9 cellular contexts compared by ENCODE assay signal in the genomic region with DNA sequence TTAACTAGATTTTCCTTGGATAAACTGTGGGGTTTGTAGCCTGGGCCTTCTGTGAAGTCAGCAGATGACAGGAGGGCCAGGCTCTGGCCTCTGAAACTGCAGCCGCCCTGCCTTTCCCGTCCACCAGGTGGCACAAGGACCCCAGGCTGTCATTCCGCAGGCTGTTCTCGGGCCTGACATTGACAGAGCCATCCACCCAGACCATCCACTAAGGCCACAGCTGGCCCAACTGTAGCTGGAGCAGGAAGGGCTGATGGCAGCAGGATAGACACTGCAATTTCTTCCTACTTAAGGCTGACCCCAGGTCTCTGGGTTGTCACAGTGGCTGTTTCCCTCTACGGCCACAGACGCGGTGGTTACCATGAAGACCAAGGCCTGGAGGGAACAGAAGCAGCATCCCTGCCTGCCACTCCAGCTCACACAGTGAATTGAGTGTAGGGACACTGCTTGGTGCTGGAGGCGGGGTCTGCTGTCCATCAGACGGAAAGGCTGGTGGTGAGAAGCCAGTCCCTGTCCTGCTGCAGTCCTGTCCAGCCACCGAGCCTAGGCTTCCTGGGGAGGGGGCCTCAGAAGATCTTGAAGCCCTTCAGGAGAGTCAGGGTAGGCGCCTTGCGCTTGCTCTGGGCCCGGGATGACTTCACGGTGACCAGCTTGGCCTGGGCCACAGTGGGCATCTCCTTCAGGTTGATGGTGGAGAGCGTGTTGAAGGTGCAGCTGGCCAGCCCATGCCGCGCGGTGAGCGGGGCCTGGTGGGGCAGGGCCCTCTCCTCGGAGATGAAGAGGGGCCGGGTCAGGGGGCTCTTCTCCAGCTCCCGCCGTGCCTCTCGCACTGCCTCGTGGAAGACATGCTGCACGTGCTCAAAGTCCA. TPM values are rescaled to one million over a fixed set of nuclear protein-coding genes. Genes with fewer than 3 reads are reported as not detected.
DNase-seq lines count a peak whose midpoint lies in the region; ATAC-seq and TF ChIP-seq lines count a peak whose summit lies in the region.
"Had no signal": no experiment of that assay in that cellular context is flagged by ENCODE, and none has a peak within 500 bp of the region (broad histone marks: within the 10 kb centered on the region; RNA-seq: fewer than 3 reads in every experiment).

No MANE protein-coding gene starts in this region.

- no peaks in the 10 kb centered on the region for H3K79me2 ChIP-seq in Loucy (ENCODE audit: insufficient read depth, low read length)

- peak; percentile 65 to 89 for ATAC-seq in gastrocnemius medialis

- intact Hi-C loops in gastrocnemius medialis (cut with DNase I; ENCODE audit: low total_unique reads): loop anchor here (1.0 to 5.0 kb wide), 3 partner anchors 24 to 233 kb away; a partner anchor contains a TSS

- no peaks in the 10 kb centered on the region for H3K27me3 ChIP-seq in Loucy (ENCODE audit: insufficient read depth, low read length, poor library complexity, severe bottlenecking)
- no peaks in the 10 kb centered on the region for H3K27me3 ChIP-seq in gastrocnemius medialis

- in situ Hi-C loops in astrocyte of the cerebellum (cut with HindIII; ENCODE audit: low sequenced_read_pairs) (no loop called here), gastrocnemius medialis (cut with MboI; ENCODE audit: low sequenced_read_pairs in 4 of 4) (loop anchor here in 1 of 4 donors (5.0 kb wide), 1 partner anchor 33 kb away; no protein-coding TSS in a partner anchor)

- H3K9ac ChIP-seq in Loucy (ENCODE audit: low read depth, low read length, poor library complexity, severe bottlenecking): peak overlapping the region; percentile 55

- peaks cover 4% of the 10 kb centered on the region; the same call in 1 of the 2 replicates for H3F3A ChIP-seq in Loucy (ENCODE audit: low read depth)

- H2AFZ ChIP-seq in Loucy (ENCODE audit: low read length): no peak overlapping the region

- H3K4me2 ChIP-seq in Loucy (ENCODE audit: low read depth, low read length, poor library complexity, severe bottlenecking): peak overlapping the region; percentile 64

- peak overlapping the region in 2 of 4 donors; percentile 27 to 58 for H3K27ac ChIP-seq in gastrocnemius medialis

- DNase-seq in NCI-H1417 (lab: John Stamatoyannopoulos, UW) (peak; percentile 43 to 72 (median 43)), NCI-H1417 treated with DMSO at 0.1 percent for 48 hours (lab: John Stamatoyannopoulos, UW) (no peak), SW480 (ENCODE audit: low spot score) (peak; percentile 71), astrocyte of the cerebellum (ENCODE audit: low read depth) (no peak), hepatic stellate cell (ENCODE audit: low spot score) (peak; percentile 91), gastrocnemius medialis (peak; percentile 53 to 67), NCI-H1930 (lab: John Stamatoyannopoulos, UW) (no peak)

- no peaks in the 10 kb centered on the region for H4K20me1 ChIP-seq in Loucy (ENCODE audit: insufficient read depth, low read length, poor library complexity, severe bottlenecking)

- H3K9me3 ChIP-seq in Loucy (ENCODE audit: insufficient read depth, low read depth, low read length): no peaks in the 10 kb centered on the region
- H3K9me3 ChIP-seq in gastrocnemius medialis: no peaks in the 10 kb centered on the region

- TF ChIP-seq CTCF in Loucy (conservative IDR thresholded peaks at IDR 0.05; ENCODE audit: low read length) (peak; percentile 93), astrocyte of the cerebellum (IDR thresholded peaks at IDR 0.05; ENCODE audit: low read depth, low read length, missing control alignments) (peak; percentile 96), gastrocnemius medialis (IDR thresholded peaks at IDR 0.05 in 4 of 5, conservative IDR thresholded peaks at IDR 0.05 in 1 of 5) (peak; percentile 90 to 97 (median 91))

- no peak for TF ChIP-seq POLR2A in gastrocnemius medialis (IDR thresholded peaks at IDR 0.05)

- no peaks in the 10 kb centered on the region for H3K36me3 ChIP-seq in Loucy (ENCODE audit: insufficient read depth, low read length)
- H3K36me3 ChIP-seq in gastrocnemius medialis: no peaks in the 10 kb centered on the region

- no peaks in the 10 kb centered on the region for H3K9me2 ChIP-seq in Loucy (replicated peaks; ENCODE audit: low read depth, low read length)

- no peak overlapping the region for H3K4me3 ChIP-seq in Loucy (ENCODE audit: low read length, poor library complexity, severe bottlenecking)
- no peak overlapping the region for H3K4me3 ChIP-seq in astrocyte of the cerebellum (ENCODE audit: low read depth, low read length)
- H3K4me3 ChIP-seq in gastrocnemius medialis: no peak overlapping the region

- H3K4me1 ChIP-seq in Loucy (ENCODE audit: insufficient read depth, low read length, poor library complexity, severe bottlenecking) (peaks cover 51% of the 10 kb centered on the region), gastrocnemius medialis (peaks cover 2 to 10% of the 10 kb centered on the region in 2 donors)

RNA-seq across cellular contexts. Expression of a gene that starts 9.4 kb away (rescaled TPM):
- not detected for total RNA-seq in gastrocnemius medialis
- total RNA-seq: glomerular endothelial cell had no signal

RNA-seq across cellular contexts. Expression of a gene that starts 13.2 kb away (rescaled TPM):
- 1 to 10 TPM; 2.8 to 8.2 (median 5.4) TPM for total RNA-seq in gastrocnemius medialis
- total RNA-seq: glomerular endothelial cell had no signal

RNA-seq across cellular contexts. Expression of a gene that starts 22.0 kb away (rescaled TPM):
- total RNA-seq in gastrocnemius medialis: 1 to 10 TPM in 2 of 4 donors, under 1 TPM in 2; 0.46 to 1.4 (median 1.1) TPM
- total RNA-seq: glomerular endothelial cell had no signal

RNA-seq across cellular contexts. Expression of a gene that starts 25.1 kb away (rescaled TPM):
- total RNA-seq in gastrocnemius medialis: 10 to 100 TPM; 17.3 to 34.0 (median 27.9) TPM

Comparison
In these comparisons a context has a peak if more than half of its experiments do, and no peak if none do; other contexts are left out.
1. DNase-seq: peak in NCI-H1417 (3 of 3), SW480 (single experiment), hepatic stellate cell (single experiment) and gastrocnemius medialis (2 of 2); none in NCI-H1417 treated with DMSO at 0.1 percent for 48 hours (single experiment), astrocyte of the cerebellum (single experiment) and NCI-H1930 (0 of 2).
2. Peak in every context shown above with its lines, with median percentiles within 50 percentile points of each other: CTCF ChIP-seq.